Comparison of ENCODE assay signal across 8 cellular contexts in genomic region chr3:170222647-170223541, GRCh38. TPM values are rescaled to one million over a fixed set of nuclear protein-coding genes. Genes with fewer than 3 reads are reported as not detected.
A peak's percentile ranks its signal among the peaks of the same experiment; 100 is the strongest.
DNase-seq lines count a peak whose midpoint lies in the region; ATAC-seq lines count a peak whose summit lies in the region.

No MANE protein-coding gene starts in this region.

- H3K4me3 ChIP-seq in stomach smooth muscle (ENCODE audit: low read length in 2 of 2) = peak overlapping the region; percentile 52 to 83

- no peaks in the 10 kb centered on the region for H3K9me3 Mint-ChIP-seq in natural killer cell treated with Interleukin-12 subunit alpha and Interleukin-12 subunit beta and Interleukin-15 and Interleukin-18, amount 100 ng/mL, for 72 hours

- no peaks in the 10 kb centered on the region for H3K27me3 Mint-ChIP-seq in natural killer cell treated with Interleukin-12 subunit alpha and Interleukin-12 subunit beta and Interleukin-15 and Interleukin-18, amount 100 ng/mL, for 72 hours

- peak overlapping the region; percentile 77 to 99 for H3K9ac ChIP-seq in stomach smooth muscle (ENCODE audit: low read length in 2 of 2)

- no peaks in the 10 kb centered on the region for H3K36me3 ChIP-seq in stomach smooth muscle (ENCODE audit: control insufficient read depth in 2 of 2, insufficient read depth in 2 of 2, low read length in 2 of 2)

- H3K4me1 ChIP-seq in stomach smooth muscle (ENCODE audit: control insufficient read depth, insufficient read depth, low read length) = peaks cover 6% of the 10 kb centered on the region

- DNase-seq in activated T-cell treated with anti-CD3 and anti-CD28 coated beads for 1 hour (ENCODE audit: low read depth) (peak; percentile 20), NCI-H345 (lab: John Stamatoyannopoulos, UW) (peak; percentile 35), activated T-cell treated with anti-CD3 and anti-CD28 coated beads for 48 hours (ENCODE audit: low read depth) (peak; percentile 25), fibroblast of peridontal ligament (ENCODE audit: extremely low read depth) (peak; percentile 45)
- no peak for DNase-seq in activated T-cell treated with anti-CD3 and anti-CD28 coated beads, Interleukin-2, amount 50 U/mL, for 1 hour
- no peak for DNase-seq in natural killer cell treated with Interleukin-12 subunit alpha and Interleukin-12 subunit beta and Interleukin-15 and Interleukin-18, amount 100 ng/mL, for 72 hours (ENCODE audit: low spot score)

- no peaks in the 10 kb centered on the region for H3K9me3 ChIP-seq in stomach smooth muscle (ENCODE audit: control insufficient read depth in 2 of 2, low read length in 2 of 2)

- no peaks in the 10 kb centered on the region for H3K36me3 Mint-ChIP-seq in natural killer cell treated with Interleukin-12 subunit alpha and Interleukin-12 subunit beta and Interleukin-15 and Interleukin-18, amount 100 ng/mL, for 72 hours

- H3K27me3 ChIP-seq in stomach smooth muscle (ENCODE audit: control insufficient read depth in 1 of 2, insufficient read depth in 2 of 2, low read length in 2 of 2) = no peaks in the 10 kb centered on the region

- peak; percentile 36 for ATAC-seq in HG02840 (IDR thresholded peaks at IDR 0.05; ENCODE audit: low FRiP score, unreplicated experiment)
- ATAC-seq in natural killer cell treated with Interleukin-12 subunit alpha and Interleukin-12 subunit beta and Interleukin-15 and Interleukin-18, amount 100 ng/mL, for 72 hours = peak in 1 of 2 donors; percentile 64

- H3K4me1 Mint-ChIP-seq in natural killer cell treated with Interleukin-12 subunit alpha and Interleukin-12 subunit beta and Interleukin-15 and Interleukin-18, amount 100 ng/mL, for 72 hours (ENCODE audit: low read depth in 2 of 2) = peaks cover 11 to 16% of the 10 kb centered on the region in 2 donors

- peak overlapping the region; percentile 90 for H3K4me3 Mint-ChIP-seq in natural killer cell treated with Interleukin-12 subunit alpha and Interleukin-12 subunit beta and Interleukin-15 and Interleukin-18, amount 100 ng/mL, for 72 hours

- H3K27ac Mint-ChIP-seq in natural killer cell treated with Interleukin-12 subunit alpha and Interleukin-12 subunit beta and Interleukin-15 and Interleukin-18, amount 100 ng/mL, for 72 hours = peak overlapping the region; percentile 73 to 88

- peak overlapping the region; percentile 91 for H3K27ac ChIP-seq in stomach smooth muscle (ENCODE audit: low read length)

RNA-seq across cellular contexts. Expression of gene PRKCI, which starts 0.7 kb away (rescaled TPM):
- total RNA-seq in natural killer cell treated with Interleukin-12 subunit alpha and Interleukin-12 subunit beta and Interleukin-15 and Interleukin-18, amount 100 ng/mL, for 72 hours = 10 to 100 TPM; 12.4 to 26.3 TPM

RNA-seq across cellular contexts. Expression of gene PHC3, which starts 41.4 kb away (rescaled TPM):
- 10 to 100 TPM; 53.2 to 77.6 TPM for total RNA-seq in natural killer cell treated with Interleukin-12 subunit alpha and Interleukin-12 subunit beta and Interleukin-15 and Interleukin-18, amount 100 ng/mL, for 72 hours

Comparison
In these comparisons a context has a peak if more than half of its experiments do, and no peak if none do; other contexts are left out.
1. DNase-seq: peak in activated T-cell treated with anti-CD3 and anti-CD28 coated beads for 1 hour (single experiment), NCI-H345 (single experiment), activated T-cell treated with anti-CD3 and anti-CD28 coated beads for 48 hours (single experiment) and fibroblast of peridontal ligament (single experiment); none in activated T-cell treated with anti-CD3 and anti-CD28 coated beads, Interleukin-2, amount 50 U/mL, for 1 hour (single experiment) and natural killer cell treated with Interleukin-12 subunit alpha and Interleukin-12 subunit beta and Interleukin-15 and Interleukin-18, amount 100 ng/mL, for 72 hours (single experiment).